Comparison of ENCODE assay signal across 25 cellular contexts in genomic region chr11:108853151-108853550, GRCh38.
DNase-seq lines count a peak whose midpoint lies in the region; ATAC-seq and TF ChIP-seq lines count a peak whose summit lies in the region.
"Had no signal": no experiment of that assay in that cellular context is flagged by ENCODE, and none has a peak within 500 bp of the region (broad histone marks: within the 10 kb centered on the region; RNA-seq: fewer than 3 reads in every experiment).

No MANE protein-coding gene starts in this region.

- no peaks in the 10 kb centered on the region for H3K9me3 Mint-ChIP-seq in naive B cell
- H3K9me3 Mint-ChIP-seq in stimulated activated effector memory CD8-positive, alpha-beta T cell treated with anti-CD3 and anti-CD28 coated beads, Interleukin-12 subunit alpha, Interleukin-12 subunit beta, amount 100 ng/mL, for 72 hours: no peaks in the 10 kb centered on the region

- H3K36me3 ChIP-seq in heart right ventricle: no peaks in the 10 kb centered on the region
- H3K36me3 ChIP-seq in SU-DHL-6 (ENCODE audit: low read length): no peaks in the 10 kb centered on the region
- H3K36me3 ChIP-seq: brain microvascular endothelial cell, neutrophil, SJCRH30, transverse colon had no signal

- H3K27me3 Mint-ChIP-seq in naive B cell: no peaks in the 10 kb centered on the region

- no peaks in the 10 kb centered on the region for H4K20me1 ChIP-seq in SU-DHL-6 (ENCODE audit: low read depth, low read length)

- peak overlapping the region in 1 of 8 donors; percentile 86 for H3K4me3 Mint-ChIP-seq in naive B cell
- H3K4me3 Mint-ChIP-seq in stimulated activated effector memory CD8-positive, alpha-beta T cell treated with anti-CD3 and anti-CD28 coated beads, Interleukin-12 subunit alpha, Interleukin-12 subunit beta, amount 100 ng/mL, for 72 hours: peak overlapping the region; percentile 63

- ATAC-seq in heart right ventricle: no peak
- ATAC-seq in Right ventricle myocardium superior (ENCODE audit: poor library complexity): no peak
- no peak for ATAC-seq in naive B cell (ENCODE audit: low read depth in 2 of 2)
- ATAC-seq in stimulated activated effector memory CD8-positive, alpha-beta T cell treated with anti-CD3 and anti-CD28 coated beads, Interleukin-12 subunit alpha, Interleukin-12 subunit beta, amount 100 ng/mL, for 72 hours: no peak
- no peak for ATAC-seq in HG02884 (IDR thresholded peaks at IDR 0.05; ENCODE audit: unreplicated experiment)
- ATAC-seq in HG02610 (IDR thresholded peaks at IDR 0.05; ENCODE audit: unreplicated experiment): no peak

- peak overlapping the region; percentile 28; the same call in 1 of the 2 replicates for H3K9ac ChIP-seq in SU-DHL-6 (ENCODE audit: low read length)

- WGBS in heart right ventricle, 2 donors: 75 to 78% methylated on average over 4 of the region's 4 CpGs

- DNase-seq in heart right ventricle: no peak
- DNase-seq in Right ventricle myocardium superior: no peak
- DNase-seq in naive B cell: no peak
- no peak for DNase-seq in stimulated activated effector memory CD8-positive, alpha-beta T cell treated with anti-CD3 and anti-CD28 coated beads, Interleukin-12 subunit alpha, Interleukin-12 subunit beta, amount 100 ng/mL, for 72 hours (ENCODE audit: low spot score in 2 of 2)
- no peak for DNase-seq in KBM-7
- DNase-seq: activated CD4-positive, alpha-beta T cell treated with anti-CD3 and anti-CD28 coated beads for 1 hour; activated gamma-delta T cell; effector memory CD4-positive, alpha-beta T cell; erythroblast; NCI-H1417; NCI-H2081 treated with DMSO at 0.1 percent for 48 hours; NCI-H226; NCI-H69; SJCRH30; stimulated activated CD8-positive, alpha-beta memory T cell treated with anti-CD3 and anti-CD28 coated beads, Interleukin-4, amount 100 ng/mL, for 48 hours; T-helper 1 cell; transverse colon had no signal

- H3K27ac Mint-ChIP-seq in naive B cell: peak overlapping the region in 5 of 6 donors; percentile 36 to 97 (median 76)
- H3K27ac Mint-ChIP-seq in stimulated activated effector memory CD8-positive, alpha-beta T cell treated with anti-CD3 and anti-CD28 coated beads, Interleukin-12 subunit alpha, Interleukin-12 subunit beta, amount 100 ng/mL, for 72 hours: no peak overlapping the region

- H3K4me2 ChIP-seq in SU-DHL-6 (ENCODE audit: low read depth, low read length, poor library complexity, severe bottlenecking): peak overlapping the region; percentile 86

- peaks cover 6% of the 10 kb centered on the region; the same call in 1 of the 2 replicates for H3F3A ChIP-seq in SU-DHL-6 (ENCODE audit: insufficient read depth)

- no peak overlapping the region for H3K4me3 ChIP-seq in heart right ventricle
- H3K4me3 ChIP-seq in SU-DHL-6 (ENCODE audit: insufficient read depth, low read length, poor library complexity, severe bottlenecking): no peak overlapping the region
- H3K4me3 ChIP-seq: lung, MG63, mucosa of descending colon, SJCRH30, transverse colon had no signal

- in situ Hi-C loops in KBM-7 (cut with MboI; ENCODE audit: low pct_unique_long_range_greater_than_20kb, low sequenced_read_pairs): no loop called here

- 0 out of 2 replicates have a peak, but pooled peaks cover 4% of the 10 kb centered on the region for H3K79me2 ChIP-seq in SU-DHL-6 (ENCODE audit: insufficient read depth, low read length)

- no peak overlapping the region for H2AFZ ChIP-seq in SU-DHL-6 (ENCODE audit: low read depth, low read length, severe bottlenecking)

- H3K27me3 ChIP-seq in heart right ventricle (no peaks in the 10 kb centered on the region), SU-DHL-6 (ENCODE audit: low read length) (no peaks in the 10 kb centered on the region)
- H3K27me3 ChIP-seq: brain microvascular endothelial cell, MG63, neutrophil, SJCRH30, transverse colon had no signal

- H3K27ac ChIP-seq in heart right ventricle: peak overlapping the region in 6 of 10 donors; percentile 73 to 79 (median 77)
- H3K27ac ChIP-seq in SU-DHL-6 (ENCODE audit: low read depth, low read length): peak overlapping the region; percentile 79
- H3K27ac ChIP-seq: brain microvascular endothelial cell, neutrophil, SJCRH30 had no signal

- intact Hi-C loops in heart right ventricle (cut with DNase I) (loop anchor here in 1 of 10 donors (5.0 kb wide), 1 partner anchor 151 kb away; no protein-coding TSS in a partner anchor), Right ventricle myocardium superior (cut with DNase I) (no loop called here)

- no peaks in the 10 kb centered on the region for H3K9me3 ChIP-seq in heart right ventricle
- H3K9me3 ChIP-seq in SU-DHL-6 (ENCODE audit: insufficient read depth, low read length): no peaks in the 10 kb centered on the region
- H3K9me3 ChIP-seq: MG63, mucosa of descending colon, neutrophil, SJCRH30, transverse colon had no signal

- H3K9me2 ChIP-seq in SU-DHL-6 (replicated peaks; ENCODE audit: insufficient read depth, low read length): no peaks in the 10 kb centered on the region

- peaks cover 4 to 46% (median 31%) of the 10 kb centered on the region in 9 donors for H3K4me1 ChIP-seq in heart right ventricle
- H3K4me1 ChIP-seq: SJCRH30 had no signal

- no peak for TF ChIP-seq CTCF in heart right ventricle (IDR thresholded peaks at IDR 0.05)
- no peak for TF ChIP-seq CTCF in SU-DHL-6 (IDR thresholded peaks at IDR 0.05; ENCODE audit: insufficient read depth, low read length, poor library complexity, severe bottlenecking)

- peaks cover 13 to 26% (median 23%) of the 10 kb centered on the region in 3 donors for H3K4me1 Mint-ChIP-seq in naive B cell
- H3K4me1 Mint-ChIP-seq in stimulated activated effector memory CD8-positive, alpha-beta T cell treated with anti-CD3 and anti-CD28 coated beads, Interleukin-12 subunit alpha, Interleukin-12 subunit beta, amount 100 ng/mL, for 72 hours: peaks cover 23% of the 10 kb centered on the region

- no peaks in the 10 kb centered on the region for H3K36me3 Mint-ChIP-seq in naive B cell
- no peaks in the 10 kb centered on the region for H3K36me3 Mint-ChIP-seq in stimulated activated effector memory CD8-positive, alpha-beta T cell treated with anti-CD3 and anti-CD28 coated beads, Interleukin-12 subunit alpha, Interleukin-12 subunit beta, amount 100 ng/mL, for 72 hours
